ENCODE assay signal across 10 cellular contexts in genomic region chr1:77832889-77833288, GRCh38. TPM values are rescaled to one million over a fixed set of nuclear protein-coding genes. Genes with fewer than 3 reads are reported as not detected.
DNase-seq lines count a peak whose midpoint lies in the region; ATAC-seq, FAIRE-seq and TF ChIP-seq lines count a peak whose summit lies in the region.
"Had no signal": no experiment of that assay in that cellular context is flagged by ENCODE, and none has a peak within 500 bp of the region (broad histone marks: within the 10 kb centered on the region; RNA-seq: fewer than 3 reads in every experiment).

No MANE protein-coding gene starts in this region.

- dilution Hi-C loops in keratinocyte (cut with MboI; ENCODE audit: extremely low pct_ligation_motif_present, low sequenced_read_pairs): no loop called here

- ATAC-seq in GM19455 (IDR thresholded peaks at IDR 0.05; ENCODE audit: unreplicated experiment) (no peak), GM18873 (IDR thresholded peaks at IDR 0.05; ENCODE audit: low FRiP score, unreplicated experiment) (no peak)
- ATAC-seq in activated CD8-positive, alpha-beta T cell treated with anti-CD3 and anti-CD28 coated beads for 36 hours: no peak

- H3K27ac Mint-ChIP-seq in brain: peak overlapping the region in 3 of 5 experiments; percentile 18 to 82 (median 60)
- H3K27ac Mint-ChIP-seq in activated CD8-positive, alpha-beta T cell treated with anti-CD3 and anti-CD28 coated beads for 36 hours: no peak overlapping the region

- H3K9me3 ChIP-seq in keratinocyte (ENCODE audit: control insufficient read depth, low read depth, low read length) (no peaks in the 10 kb centered on the region), subcutaneous abdominal adipose tissue (ENCODE audit: control insufficient read depth in 5 of 5, low read length in 5 of 5) (no peaks in the 10 kb centered on the region)

- CTCF ChIA-PET in activated CD8-positive, alpha-beta T cell treated with anti-CD3 and anti-CD28 coated beads for 36 hours (lab: Charles Lee): interaction anchor here (1.2 to 1.3 kb wide), 2 partner anchors 9 to 14 kb away, joined by 3 to 4 read pairs; no protein-coding TSS in a partner anchor

- H3K36me3 Mint-ChIP-seq in brain: peaks cover 38% of the 10 kb centered on the region
- no peaks in the 10 kb centered on the region for H3K36me3 Mint-ChIP-seq in activated CD8-positive, alpha-beta T cell treated with anti-CD3 and anti-CD28 coated beads for 36 hours (ENCODE audit: low read depth)

- H3K4me1 ChIP-seq in keratinocyte (ENCODE audit: control insufficient read depth, extremely low read depth, insufficient read depth, low read length) (peaks cover 18% of the 10 kb centered on the region), subcutaneous abdominal adipose tissue (ENCODE audit: control insufficient read depth in 5 of 5, insufficient read depth in 5 of 5, low read length in 5 of 5) (peaks cover 0 to 42% (median 26%) of the 10 kb centered on the region in 5 donors)

- H3K36me3 ChIP-seq in keratinocyte (ENCODE audit: control insufficient read depth in 2 of 2, extremely low read depth in 1 of 2, insufficient read depth in 2 of 2, low read length in 2 of 2): peaks cover 0 to 3% of the 10 kb centered on the region in 2 experiments
- peaks cover 0 to 4% (median 3%) of the 10 kb centered on the region in 5 donors for H3K36me3 ChIP-seq in subcutaneous abdominal adipose tissue (ENCODE audit: control insufficient read depth in 5 of 5, insufficient read depth in 5 of 5, low read length in 5 of 5)

- H3K27ac ChIP-seq in keratinocyte (ENCODE audit: control insufficient read depth, insufficient read depth, low read length) (peak overlapping the region; percentile 8), subcutaneous abdominal adipose tissue (ENCODE audit: low read depth, low read length) (peak overlapping the region; percentile 65)
- H3K27ac ChIP-seq: KMS-11 had no signal

- H3K79me2 ChIP-seq in keratinocyte (ENCODE audit: control insufficient read depth, insufficient read depth, low read length): no peaks in the 10 kb centered on the region

- no peaks in the 10 kb centered on the region for H3K27me3 ChIP-seq in keratinocyte (ENCODE audit: control insufficient read depth, extremely low read depth, insufficient read depth, low read length)
- no peaks in the 10 kb centered on the region for H3K27me3 ChIP-seq in subcutaneous abdominal adipose tissue (ENCODE audit: control insufficient read depth in 5 of 5, insufficient read depth in 4 of 5, low read length in 5 of 5)

- H3K9me1 ChIP-seq in keratinocyte (ENCODE audit: control insufficient read depth, extremely low read depth, insufficient read depth, low read length): no peaks in the 10 kb centered on the region

- H2AFZ ChIP-seq in keratinocyte (ENCODE audit: control insufficient read depth, low read length): no peak overlapping the region

- no peaks in the 10 kb centered on the region for H3K27me3 Mint-ChIP-seq in brain
- H3K27me3 Mint-ChIP-seq in activated CD8-positive, alpha-beta T cell treated with anti-CD3 and anti-CD28 coated beads for 36 hours: no peaks in the 10 kb centered on the region

- H3K4me3 Mint-ChIP-seq in brain: peak overlapping the region in 1 of 5 experiments; percentile 26
- no peak overlapping the region for H3K4me3 Mint-ChIP-seq in activated CD8-positive, alpha-beta T cell treated with anti-CD3 and anti-CD28 coated beads for 36 hours

- no peak overlapping the region for H3K4me2 ChIP-seq in keratinocyte (ENCODE audit: control insufficient read depth, extremely low read depth, insufficient read depth, low read depth, low read length)
- H3K4me2 ChIP-seq: KMS-11 had no signal

- H3K4me1 Mint-ChIP-seq in brain: peaks cover 49% of the 10 kb centered on the region
- peaks cover 4% of the 10 kb centered on the region for H3K4me1 Mint-ChIP-seq in activated CD8-positive, alpha-beta T cell treated with anti-CD3 and anti-CD28 coated beads for 36 hours (ENCODE audit: low read depth)

- no peaks in the 10 kb centered on the region for H3K9me3 Mint-ChIP-seq in brain
- H3K9me3 Mint-ChIP-seq in activated CD8-positive, alpha-beta T cell treated with anti-CD3 and anti-CD28 coated beads for 36 hours: no peaks in the 10 kb centered on the region

- POLR2A ChIA-PET in activated CD8-positive, alpha-beta T cell treated with anti-CD3 and anti-CD28 coated beads for 36 hours (lab: Charles Lee): interaction anchor here (1.1 kb wide), 1 partner anchor 16 kb away, joined by 3 read pairs; no protein-coding TSS in a partner anchor

- TF ChIP-seq CTCF in brain (conservative IDR thresholded peaks at IDR 0.05) (no peak), keratinocyte (optimal IDR thresholded peaks at IDR 0.05 in 1 of 3, IDR thresholded peaks at IDR 0.05 in 1 of 3, conservative IDR thresholded peaks at IDR 0.05 in 1 of 3; ENCODE audit: extremely low read depth in 1 of 3, insufficient read depth in 2 of 3, low read length in 3 of 3) (no peak)
- TF ChIP-seq CTCF in activated CD8-positive, alpha-beta T cell treated with anti-CD3 and anti-CD28 coated beads for 36 hours (IDR thresholded peaks at IDR 0.05): no peak

- peak; percentile 42 for DNase-seq in HS-5 (ENCODE audit: low read depth)
- DNase-seq in keratinocyte (ENCODE audit: low read depth, low spot score): no peak
- DNase-seq in activated CD8-positive, alpha-beta T cell treated with anti-CD3 and anti-CD28 coated beads for 36 hours: no peak
- DNase-seq in SW480 (ENCODE audit: low spot score): no peak
- DNase-seq: activated CD4-positive, alpha-beta T cell treated with anti-CD3 and anti-CD28 coated beads for 1 hour had no signal

- no peak overlapping the region for H3K9ac ChIP-seq in keratinocyte (ENCODE audit: control insufficient read depth, extremely low read depth, insufficient read depth, low read length)
- no peak overlapping the region for H3K9ac ChIP-seq in subcutaneous abdominal adipose tissue (ENCODE audit: low read length in 5 of 5)
- H3K9ac ChIP-seq: KMS-11 had no signal

- H3K4me3 ChIP-seq in keratinocyte (ENCODE audit: control insufficient read depth in 2 of 3, extremely low read depth in 1 of 3, insufficient read depth in 2 of 3, low read depth in 1 of 3, low read length in 3 of 3) (no peak overlapping the region), subcutaneous abdominal adipose tissue (ENCODE audit: low read depth in 1 of 5, low read length in 5 of 5) (no peak overlapping the region)

- H4K20me1 ChIP-seq in keratinocyte (ENCODE audit: control insufficient read depth, extremely low read depth, insufficient read depth, low read length): no peaks in the 10 kb centered on the region

- FAIRE-seq in keratinocyte (lab: Jason Lieb, UNC): peak; percentile 5

- intact Hi-C loops in activated CD8-positive, alpha-beta T cell treated with anti-CD3 and anti-CD28 coated beads for 36 hours (cut with micrococcal nuclease): no loop called here

RNA-seq across cellular contexts. Expression of gene MIGA1, which starts 53.4 kb away (rescaled TPM):
- polyA plus RNA-seq in brain (ENCODE audit: insufficient read depth, low read depth, low replicate concordance) (5.1 TPM), keratinocyte (6.0 to 8.5 TPM (median 7.2 TPM) in 3 replicates)
- polyA plus RNA-seq in keratinocyte (2011; ENCODE audit: low read depth): 7.4 TPM
- polyA plus RNA-seq in keratinocyte (2011; cell fraction: cytosol; rRNA removed): 2.2 and 4.1 TPM in 2 replicates
- polyA plus RNA-seq in keratinocyte (2011; cell fraction: nucleus; rRNA removed): 8.3 and 10.5 TPM in 2 replicates
- polyA plus RNA-seq in keratinocyte (2012; ENCODE audit: low replicate concordance): 5.0 and 7.3 TPM in 2 replicates
- polyA minus RNA-seq in keratinocyte: 3.3 to 13.9 TPM (median 9.6 TPM) in 3 replicates
- 4.4 TPM for polyA minus RNA-seq in keratinocyte (2011; cell fraction: cytosol; rRNA and poly(A)+ RNA removed)
- polyA minus RNA-seq in keratinocyte (2011; cell fraction: nucleus; rRNA and poly(A)+ RNA removed): 10.6 and 19.7 TPM in 2 replicates
- 1 to 10 TPM; 8.5 to 9.7 TPM for total RNA-seq in activated CD8-positive, alpha-beta T cell treated with anti-CD3 and anti-CD28 coated beads for 36 hours

RNA-seq across cellular contexts. Expression of gene NEXN, which starts 55.5 kb away (rescaled TPM):
- polyA plus RNA-seq in brain (ENCODE audit: insufficient read depth, low read depth, low replicate concordance) (0.39 TPM), keratinocyte (1.5 to 2.3 TPM (median 1.8 TPM) in 3 replicates)
- polyA plus RNA-seq in keratinocyte (2011; ENCODE audit: low read depth): 5.9 TPM
- 1.7 and 2.0 TPM in 2 replicates for polyA plus RNA-seq in keratinocyte (2011; cell fraction: cytosol; rRNA removed)
- polyA plus RNA-seq in keratinocyte (2011; cell fraction: nucleus; rRNA removed): 2.8 and 4.4 TPM in 2 replicates
- polyA plus RNA-seq in keratinocyte (2012; ENCODE audit: low replicate concordance): 1.1 and 9.0 TPM in 2 replicates
- 0.26 to 0.58 TPM in 2 of 3 replicates, not detected in the other for polyA minus RNA-seq in keratinocyte
- polyA minus RNA-seq in keratinocyte (2011; cell fraction: cytosol; rRNA and poly(A)+ RNA removed): 0.58 TPM
- polyA minus RNA-seq in keratinocyte (2011; cell fraction: nucleus; rRNA and poly(A)+ RNA removed): 1.9 and 3.9 TPM in 2 replicates
- total RNA-seq in activated CD8-positive, alpha-beta T cell treated with anti-CD3 and anti-CD28 coated beads for 36 hours: 1 to 10 TPM; 2.4 to 2.8 TPM
